In genomic region chr17:78716814-78717393, GRCh38 we compare ENCODE assay signal across 9 cellular contexts.
DNase-seq lines count a peak whose midpoint lies in the region; ATAC-seq and TF ChIP-seq lines count a peak whose summit lies in the region.
"Had no signal": no experiment of that assay in that cellular context is flagged by ENCODE, and none has a peak within 500 bp of the region (broad histone marks: within the 10 kb centered on the region; RNA-seq: fewer than 3 reads in every experiment).

No MANE protein-coding gene starts in this region.

- H3K4me3 Mint-ChIP-seq in chondrocyte (ENCODE audit: unreplicated experiment) = peak overlapping the region; percentile 71
- H3K4me3 Mint-ChIP-seq in stimulated activated naive CD8-positive, alpha-beta T cell treated with anti-CD3 and anti-CD28 coated beads, Interleukin-15, amount 100 ng/mL, for 72 hours = peak overlapping the region; percentile 68 to 77

- H4K20me1 ChIP-seq in BLaER1 = no peaks in the 10 kb centered on the region

- no peaks in the 10 kb centered on the region for H3K9me3 Mint-ChIP-seq in chondrocyte (ENCODE audit: low read depth)
- H3K9me3 Mint-ChIP-seq in stimulated activated naive CD8-positive, alpha-beta T cell treated with anti-CD3 and anti-CD28 coated beads, Interleukin-15, amount 100 ng/mL, for 72 hours = no peaks in the 10 kb centered on the region

- peaks cover 72% of the 10 kb centered on the region for H3K4me1 Mint-ChIP-seq in chondrocyte (ENCODE audit: low read depth)
- peaks cover 94% of the 10 kb centered on the region for H3K4me1 Mint-ChIP-seq in stimulated activated naive CD8-positive, alpha-beta T cell treated with anti-CD3 and anti-CD28 coated beads, Interleukin-15, amount 100 ng/mL, for 72 hours

- H3K27me3 ChIP-seq in BLaER1 = no peaks in the 10 kb centered on the region

- H3K4me3 ChIP-seq in BLaER1 (peak overlapping the region; percentile 58), HFF-Myc (replicated peaks; ENCODE audit: low read depth, low read length) (peak overlapping the region; percentile 33), lower leg skin (ENCODE audit: low read depth, poor library complexity, severe bottlenecking) (no peak overlapping the region)

- DNase-seq in HFF-Myc (ENCODE audit: extremely low read depth, low read depth) (no peak), RPMI7951 (ENCODE audit: low read depth) (peak; percentile 70), chondrocyte (ENCODE audit: low spot score) (no peak), lower leg skin (ENCODE audit: low spot score in 2 of 2) (peak; percentile 63 to 92), GF-D8 (lab: John Stamatoyannopoulos, UW) (no peak)
- no peak for DNase-seq in stimulated activated naive CD8-positive, alpha-beta T cell treated with anti-CD3 and anti-CD28 coated beads, Interleukin-15, amount 100 ng/mL, for 72 hours

- 7% methylated on average over 16 to 19 of the region's 19 CpGs for WGBS in lower leg skin, 2 donors

- H3K36me3 ChIP-seq in BLaER1 = no peaks in the 10 kb centered on the region

- peak overlapping the region; percentile 93 for H3K27ac ChIP-seq in BLaER1
- H3K27ac ChIP-seq: HL-60 had no signal

- intact Hi-C loops in lower leg skin (cut with DNase I; ENCODE audit: low total_unique reads) = no loop called here

- no peak for TF ChIP-seq POLR2A in lower leg skin (IDR thresholded peaks at IDR 0.05)

- no peak for ATAC-seq in stimulated activated naive CD8-positive, alpha-beta T cell treated with anti-CD3 and anti-CD28 coated beads, Interleukin-15, amount 100 ng/mL, for 72 hours
- ATAC-seq in GM21381 (IDR thresholded peaks at IDR 0.05; ENCODE audit: unreplicated experiment) = no peak

- peak overlapping the region; percentile 85 for H3K27ac Mint-ChIP-seq in chondrocyte (ENCODE audit: unreplicated experiment)
- H3K27ac Mint-ChIP-seq in stimulated activated naive CD8-positive, alpha-beta T cell treated with anti-CD3 and anti-CD28 coated beads, Interleukin-15, amount 100 ng/mL, for 72 hours = peak overlapping the region; percentile 56 to 68

- TF ChIP-seq CTCF in HFF-Myc (IDR thresholded peaks at IDR 0.05; ENCODE audit: low read depth, low read length, missing control alignments) (no peak), chondrocyte (IDR thresholded peaks at IDR 0.05) (no peak), lower leg skin (IDR thresholded peaks at IDR 0.05) (no peak)

- H3K9me3 ChIP-seq in BLaER1 = no peaks in the 10 kb centered on the region

- H3K4me2 ChIP-seq in BLaER1 = peak overlapping the region; percentile 96

- peak overlapping the region; percentile 80 for H3K9ac ChIP-seq in BLaER1

- H3K36me3 Mint-ChIP-seq in chondrocyte (ENCODE audit: low read depth) = no peaks in the 10 kb centered on the region

- H3K4me1 ChIP-seq in BLaER1 = peaks cover 99% of the 10 kb centered on the region

- no peaks in the 10 kb centered on the region for H3K27me3 Mint-ChIP-seq in chondrocyte (ENCODE audit: low read depth)
- H3K27me3 Mint-ChIP-seq in stimulated activated naive CD8-positive, alpha-beta T cell treated with anti-CD3 and anti-CD28 coated beads, Interleukin-15, amount 100 ng/mL, for 72 hours = no peaks in the 10 kb centered on the region

Comparison
In these comparisons a context has a peak if more than half of its experiments do, and no peak if none do; other contexts are left out.
1. DNase-seq: peak in RPMI7951 (single experiment) and lower leg skin (2 of 2); none in HFF-Myc (single experiment), chondrocyte (single experiment), stimulated activated naive CD8-positive, alpha-beta T cell treated with anti-CD3 and anti-CD28 coated beads, Interleukin-15, amount 100 ng/mL, for 72 hours (0 of 2) and GF-D8 (single experiment).